ENCODE assay signal across 18 cellular contexts in the genomic region with DNA sequence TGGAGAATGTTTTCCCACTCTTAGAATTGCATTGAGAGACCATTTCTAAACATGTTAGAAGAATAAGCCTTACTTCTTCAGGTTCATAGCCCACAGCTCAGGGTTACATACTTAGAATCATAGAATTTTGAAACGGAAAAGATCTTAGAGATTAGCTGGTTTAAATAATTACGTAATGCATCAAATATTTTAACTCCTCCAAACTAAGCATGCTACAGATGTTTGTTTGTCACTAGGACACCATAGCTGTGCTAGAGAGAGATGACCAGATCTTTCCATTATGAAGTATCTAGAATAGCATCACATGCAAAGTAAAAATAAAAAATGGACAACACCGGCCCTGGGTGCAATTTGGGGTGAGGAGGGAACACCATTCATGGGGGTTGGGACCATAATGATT.
DNase-seq lines count a peak whose midpoint lies in the region; ATAC-seq and TF ChIP-seq lines count a peak whose summit lies in the region.
"Had no signal": no experiment of that assay in that cellular context is flagged by ENCODE, and none has a peak within 500 bp of the region (broad histone marks: within the 10 kb centered on the region; RNA-seq: fewer than 3 reads in every experiment).

No MANE protein-coding gene starts in this region.

- H3F3A ChIP-seq in neural progenitor cell (ENCODE audit: low read depth), result peaks cover 70% of the 10 kb centered on the region

- H3K4me3 Mint-ChIP-seq in HFFc6 (no peak overlapping the region), endothelial cell (ENCODE audit: unreplicated experiment) (no peak overlapping the region), neural progenitor cell (no peak overlapping the region)
- H3K4me3 Mint-ChIP-seq: B cell; CD4-positive, alpha-beta memory T cell had no signal

- H3K27ac ChIP-seq in neural progenitor cell, result peak overlapping the region; percentile 52
- H3K27ac ChIP-seq: A549 had no signal

- H3K9me3 Mint-ChIP-seq in HFFc6, result no peaks in the 10 kb centered on the region
- no peaks in the 10 kb centered on the region for H3K9me3 Mint-ChIP-seq in endothelial cell (ENCODE audit: unreplicated experiment)
- no peaks in the 10 kb centered on the region for H3K9me3 Mint-ChIP-seq in neural progenitor cell
- H3K9me3 Mint-ChIP-seq: CD4-positive, alpha-beta memory T cell had no signal

- peaks cover 54% of the 10 kb centered on the region for H3K4me1 ChIP-seq in neural progenitor cell
- H3K4me1 ChIP-seq: A549 had no signal

- TF ChIP-seq CTCF in HFFc6 (IDR thresholded peaks at IDR 0.05) (no peak), endothelial cell (IDR thresholded peaks at IDR 0.05; ENCODE audit: unreplicated experiment) (no peak), neural progenitor cell (IDR thresholded peaks at IDR 0.05) (no peak)

- peaks cover 4% of the 10 kb centered on the region for H3K36me3 ChIP-seq in neural progenitor cell

- no peak for ATAC-seq in GM18873 (IDR thresholded peaks at IDR 0.05; ENCODE audit: low FRiP score, unreplicated experiment)
- ATAC-seq: A549, GM12878, PC-3 had no signal

- H3K4me2 ChIP-seq in neural progenitor cell, result no peak overlapping the region
- H3K4me2 ChIP-seq: A549 had no signal

- no peaks in the 10 kb centered on the region for H3K27me3 ChIP-seq in neural progenitor cell

- H3K79me2 ChIP-seq in neural progenitor cell (ENCODE audit: low read depth), result peaks cover 99% of the 10 kb centered on the region

- H4K20me1 ChIP-seq in neural progenitor cell (ENCODE audit: low read depth), result peaks cover 71% of the 10 kb centered on the region

- H3K27me3 Mint-ChIP-seq in HFFc6 (ENCODE audit: insufficient read depth) (peaks cover 3% of the 10 kb centered on the region), endothelial cell (ENCODE audit: unreplicated experiment) (peaks cover 2% of the 10 kb centered on the region), neural progenitor cell (ENCODE audit: insufficient read depth, low read depth) (no peaks in the 10 kb centered on the region)
- H3K27me3 Mint-ChIP-seq: B cell; CD4-positive, alpha-beta memory T cell had no signal

- H3K27ac Mint-ChIP-seq in HFFc6, result 0 out of 2 replicates have a peak overlapping the region, but pooled peaks have one; percentile 27
- peak overlapping the region; percentile 32 for H3K27ac Mint-ChIP-seq in endothelial cell (ENCODE audit: unreplicated experiment)
- no peak overlapping the region for H3K27ac Mint-ChIP-seq in neural progenitor cell
- H3K27ac Mint-ChIP-seq: B cell had no signal

- no peak overlapping the region for H3K9ac ChIP-seq in neural progenitor cell

- DNase-seq in AG20443 (ENCODE audit: low spot score) (peak; percentile 42), HFFc6 (no peak), endothelial cell (ENCODE audit: low spot score) (no peak), neural progenitor cell (ENCODE audit: low spot score) (no peak), foreskin melanocyte (no peak), CD1c-positive myeloid dendritic cell (ENCODE audit: extremely low spot score) (no peak), mucosa of gallbladder (ENCODE audit: low spot score) (no peak)
- DNase-seq: CD4-positive, alpha-beta memory T cell; GOT3; NCI-H1092; NCI-H146; NCI-H510A treated with DMSO at 0.1 percent for 48 hours; NCI-H82; PC-3 had no signal

- no peak overlapping the region for H3K4me3 ChIP-seq in neural progenitor cell
- H3K4me3 ChIP-seq: A549, GM12878 had no signal

- no peaks in the 10 kb centered on the region for H3K9me3 ChIP-seq in neural progenitor cell (ENCODE audit: low read depth)
- H3K9me3 ChIP-seq: A549 had no signal

- H3K36me3 Mint-ChIP-seq in HFFc6 (ENCODE audit: low read depth) (peaks cover 4% of the 10 kb centered on the region; the same call in 1 of the 2 replicates), endothelial cell (ENCODE audit: low read depth, unreplicated experiment) (no peaks in the 10 kb centered on the region), neural progenitor cell (peaks cover 29% of the 10 kb centered on the region)

- H2AFZ ChIP-seq in neural progenitor cell (replicated peaks), result no peak overlapping the region

- peaks cover 18% of the 10 kb centered on the region for H3K4me1 Mint-ChIP-seq in HFFc6 (ENCODE audit: low read depth)
- peaks cover 14% of the 10 kb centered on the region for H3K4me1 Mint-ChIP-seq in endothelial cell (ENCODE audit: unreplicated experiment)
- peaks cover 2% of the 10 kb centered on the region for H3K4me1 Mint-ChIP-seq in neural progenitor cell
